ENCODE assay signal across 19 cellular contexts in the genomic region with DNA sequence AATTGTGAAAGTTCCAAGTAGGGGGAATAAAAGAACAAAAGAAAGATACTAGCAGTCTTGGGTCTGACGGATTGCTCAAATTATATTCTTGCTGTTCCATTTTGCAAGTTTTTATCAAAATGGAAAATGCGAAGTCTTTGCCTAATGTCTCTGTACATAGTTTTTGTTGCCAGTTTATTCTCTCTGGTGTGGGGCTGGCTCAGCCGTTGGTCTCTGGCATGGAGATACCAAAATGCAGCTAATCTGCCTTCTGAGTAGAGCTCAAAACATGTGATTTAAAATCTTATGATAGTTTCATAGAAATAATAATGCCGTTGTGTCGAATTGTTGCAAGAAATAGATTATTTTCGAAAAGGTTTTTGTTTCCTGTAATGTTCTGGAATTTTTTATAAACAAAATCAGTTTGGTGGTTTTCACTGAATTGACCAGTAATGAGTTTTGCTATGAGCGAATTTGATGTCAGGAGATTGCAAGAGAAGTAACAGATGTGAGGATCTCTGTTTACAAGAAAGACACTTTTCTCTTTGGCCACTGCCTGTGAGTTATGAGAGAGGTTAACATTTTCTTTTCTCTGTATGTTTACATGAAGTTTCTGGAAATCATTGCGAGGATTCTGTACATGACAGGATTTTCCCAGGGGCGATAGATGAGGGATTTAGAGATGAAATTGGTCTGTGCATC.
DNase-seq lines count a peak whose midpoint lies in the region; ATAC-seq and TF ChIP-seq lines count a peak whose summit lies in the region.
"Had no signal": no experiment of that assay in that cellular context is flagged by ENCODE, and none has a peak within 500 bp of the region (broad histone marks: within the 10 kb centered on the region; RNA-seq: fewer than 3 reads in every experiment).

No MANE protein-coding gene starts in this region.

- no peaks in the 10 kb centered on the region for H3K36me3 ChIP-seq in urinary bladder (ENCODE audit: insufficient read depth)
- H3K36me3 ChIP-seq: BLaER1 treated with 17β-estradiol and CSF1 and Interleukin-3, amounts not matched to agents 10 nM and 100 nM had no signal

- TF ChIP-seq CTCF in mesothelial cell of epicardium (IDR thresholded peaks at IDR 0.05; ENCODE audit: unreplicated experiment), result no peak

- WGBS in urinary bladder, result 37% methylated on average over 9 of the region's 9 CpGs

- no peak for ATAC-seq in stimulated activated naive CD8-positive, alpha-beta T cell treated with anti-CD3 and anti-CD28 coated beads, Interleukin-15, amount 100 ng/mL, for 72 hours
- no peak for ATAC-seq in GM19463 (IDR thresholded peaks at IDR 0.05; ENCODE audit: unreplicated experiment)
- ATAC-seq: K562 had no signal

- no peak overlapping the region for H3K4me3 ChIP-seq in urinary bladder (ENCODE audit: low read depth, low read length)
- H3K4me3 ChIP-seq: BLaER1 treated with 17β-estradiol and CSF1 and Interleukin-3, amounts not matched to agents 10 nM and 100 nM; K562 had no signal

- H3K4me1 Mint-ChIP-seq in mesothelial cell of epicardium, result peaks cover 56% of the 10 kb centered on the region
- H3K4me1 Mint-ChIP-seq in stimulated activated naive CD8-positive, alpha-beta T cell treated with anti-CD3 and anti-CD28 coated beads, Interleukin-15, amount 100 ng/mL, for 72 hours, result peaks cover 31% of the 10 kb centered on the region

- DNase-seq in NCI-H82 (lab: John Stamatoyannopoulos, UW) (peak; percentile 69), NCI-H82 treated with DMSO at 0.1 percent for 48 hours (lab: John Stamatoyannopoulos, UW; ENCODE audit: unreplicated experiment) (no peak), dedifferentiated amniotic fluid mesenchymal stem cell (ENCODE audit: extremely low spot score) (peak; percentile 48), mesothelial cell of epicardium (ENCODE audit: low spot score in 2 of 2, unreplicated experiment in 2 of 2) (no peak)
- DNase-seq in stimulated activated naive CD8-positive, alpha-beta T cell treated with anti-CD3 and anti-CD28 coated beads, Interleukin-15, amount 100 ng/mL, for 72 hours, result no peak
- no peak for DNase-seq in stimulated activated CD4-positive, alpha-beta T cell treated with anti-CD3 and anti-CD28 coated beads, Interleukin-12 subunit alpha, Interleukin-12 subunit beta, amount 100 ng/mL, for 4 hours
- DNase-seq: DMS79 treated with DMSO at 0.1 percent for 48 hours; GOT3; NCI-H1417; NCI-H187 treated with DMSO at 0.1 percent for 48 hours; NCI-H526 treated with DMSO at 0.1 percent for 48 hours; NK-92 treated with Interleukin-12 subunit alpha and Interleukin-12 subunit beta, amount 100 ng/mL, for 24 hours; OCI-M1; SIG-M5 had no signal

- peak overlapping the region; percentile 40 for H3K27ac ChIP-seq in urinary bladder (ENCODE audit: low read depth)
- H3K27ac ChIP-seq: 22Rv1; BLaER1 treated with 17β-estradiol and CSF1 and Interleukin-3, amounts not matched to agents 10 nM and 100 nM had no signal

- no peaks in the 10 kb centered on the region for H3K36me3 Mint-ChIP-seq in mesothelial cell of epicardium

- H3K27ac Mint-ChIP-seq in mesothelial cell of epicardium, result peak overlapping the region; percentile 79
- H3K27ac Mint-ChIP-seq in stimulated activated naive CD8-positive, alpha-beta T cell treated with anti-CD3 and anti-CD28 coated beads, Interleukin-15, amount 100 ng/mL, for 72 hours, result no peak overlapping the region

- no peaks in the 10 kb centered on the region for H3K4me1 ChIP-seq in urinary bladder (ENCODE audit: insufficient read depth)

- no peaks in the 10 kb centered on the region for H3K9me3 Mint-ChIP-seq in mesothelial cell of epicardium
- peaks cover 0 to 4% of the 10 kb centered on the region in 2 donors for H3K9me3 Mint-ChIP-seq in stimulated activated naive CD8-positive, alpha-beta T cell treated with anti-CD3 and anti-CD28 coated beads, Interleukin-15, amount 100 ng/mL, for 72 hours

- H3K4me3 Mint-ChIP-seq in mesothelial cell of epicardium, result no peak overlapping the region
- no peak overlapping the region for H3K4me3 Mint-ChIP-seq in stimulated activated naive CD8-positive, alpha-beta T cell treated with anti-CD3 and anti-CD28 coated beads, Interleukin-15, amount 100 ng/mL, for 72 hours

- H3K27me3 Mint-ChIP-seq in mesothelial cell of epicardium (ENCODE audit: low read depth), result no peaks in the 10 kb centered on the region
- peaks cover 41% of the 10 kb centered on the region for H3K27me3 Mint-ChIP-seq in stimulated activated naive CD8-positive, alpha-beta T cell treated with anti-CD3 and anti-CD28 coated beads, Interleukin-15, amount 100 ng/mL, for 72 hours

Comparison
In these comparisons a context has a peak if more than half of its experiments do, and no peak if none do; other contexts are left out.
1. DNase-seq: peak in NCI-H82 (single experiment) and dedifferentiated amniotic fluid mesenchymal stem cell (single experiment); none in NCI-H82 treated with DMSO at 0.1 percent for 48 hours (single experiment), mesothelial cell of epicardium (0 of 2), stimulated activated naive CD8-positive, alpha-beta T cell treated with anti-CD3 and anti-CD28 coated beads, Interleukin-15, amount 100 ng/mL, for 72 hours (0 of 2) and stimulated activated CD4-positive, alpha-beta T cell treated with anti-CD3 and anti-CD28 coated beads, Interleukin-12 subunit alpha, Interleukin-12 subunit beta, amount 100 ng/mL, for 4 hours (single experiment).